11 cellular contexts compared by ENCODE assay signal in the genomic region with DNA sequence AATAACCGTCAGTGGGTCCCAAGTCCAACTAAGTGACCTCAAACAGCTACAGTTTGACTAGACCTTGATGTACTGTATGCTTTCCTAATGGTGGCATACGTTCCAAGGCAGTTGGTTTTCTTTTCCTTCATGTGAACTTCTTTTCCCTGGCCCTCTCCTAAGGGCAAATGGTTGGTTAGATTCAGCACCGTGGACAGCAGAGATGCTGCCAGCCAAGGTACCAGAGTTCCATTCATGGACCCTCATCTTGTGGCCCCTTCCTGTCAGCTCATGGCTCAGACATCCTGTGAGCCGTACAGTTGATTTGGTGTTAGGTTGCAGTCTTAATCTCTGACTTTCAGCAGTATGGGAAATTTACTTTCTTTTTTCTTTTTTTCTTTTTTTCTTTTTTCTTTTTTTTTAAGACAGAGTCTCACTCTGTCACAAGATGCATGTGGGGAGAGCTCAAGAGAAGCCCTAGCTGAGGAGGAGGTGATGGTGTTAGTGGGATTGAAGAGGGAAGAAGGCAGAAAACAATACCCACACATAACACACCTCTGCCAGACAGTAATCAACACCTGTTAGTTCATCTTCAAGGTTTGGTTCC.
DNase-seq lines count a peak whose midpoint lies in the region; ATAC-seq and TF ChIP-seq lines count a peak whose summit lies in the region.
"Had no signal": no experiment of that assay in that cellular context is flagged by ENCODE, and none has a peak within 500 bp of the region (broad histone marks: within the 10 kb centered on the region; RNA-seq: fewer than 3 reads in every experiment).

No MANE protein-coding gene starts in this region.

- in situ Hi-C loops in T47D (cut with HindIII; ENCODE audit: low pct_unique_long_range_greater_than_20kb, low sequenced_read_pairs) = no loop called here

- ATAC-seq in left lobe of liver = peak; percentile 41
- ATAC-seq in HG02571 (IDR thresholded peaks at IDR 0.05; ENCODE audit: unreplicated experiment) = no peak
- ATAC-seq in GM19463 (IDR thresholded peaks at IDR 0.05; ENCODE audit: unreplicated experiment) = no peak

- DNase-seq in ELF-1 (ENCODE audit: low read depth, low spot score) (peak; percentile 61), T47D (ENCODE audit: low read depth in 1 of 2, low spot score in 1 of 2) (peak; percentile 28 to 63), left lobe of liver (ENCODE audit: low spot score) (no peak), GM19240 (ENCODE audit: insufficient read length, low spot score) (no peak), SHP77 (lab: John Stamatoyannopoulos, UW) (no peak)
- DNase-seq: activated gamma-delta T cell, naive B cell, uterus had no signal

- no peak for TF ChIP-seq EP300 in Ishikawa (IDR thresholded peaks at IDR 0.05; ENCODE audit: borderline replicate concordance)

- no peak for TF ChIP-seq RAD21 in Ishikawa (IDR thresholded peaks at IDR 0.05; ENCODE audit: low read depth)

TF ChIP-seq in Ishikawa, 13 proteins besides CTCF, POLR2A, EP300 and RAD21:
- no peak for TF ChIP-seq NFIC (IDR thresholded peaks at IDR 0.05)
- peak; percentile 94 for TF ChIP-seq REST (IDR thresholded peaks at IDR 0.05; ENCODE audit: low read depth)
- TF ChIP-seq TCF12 (IDR thresholded peaks at IDR 0.05; ENCODE audit: low read depth) = no peak
- no peak for TF ChIP-seq ZBTB7A (IDR thresholded peaks at IDR 0.05; ENCODE audit: low read depth)
- TF ChIP-seq MAX (IDR thresholded peaks at IDR 0.05) = no peak
- TF ChIP-seq YY1 (IDR thresholded peaks at IDR 0.05; ENCODE audit: low read depth) = no peak
- no peak for TF ChIP-seq FOXM1 (IDR thresholded peaks at IDR 0.05; ENCODE audit: borderline replicate concordance, low read depth)
- no peak for TF ChIP-seq TAF1 (IDR thresholded peaks at IDR 0.05; ENCODE audit: low read depth)

Comparison
In these comparisons a context has a peak if more than half of its experiments do, and no peak if none do; other contexts are left out.
1. DNase-seq: peak in ELF-1 (single experiment) and T47D (2 of 2); none in left lobe of liver (single experiment), GM19240 (single experiment) and SHP77 (0 of 2).